8 cellular contexts compared by ENCODE assay signal in the genomic region with DNA sequence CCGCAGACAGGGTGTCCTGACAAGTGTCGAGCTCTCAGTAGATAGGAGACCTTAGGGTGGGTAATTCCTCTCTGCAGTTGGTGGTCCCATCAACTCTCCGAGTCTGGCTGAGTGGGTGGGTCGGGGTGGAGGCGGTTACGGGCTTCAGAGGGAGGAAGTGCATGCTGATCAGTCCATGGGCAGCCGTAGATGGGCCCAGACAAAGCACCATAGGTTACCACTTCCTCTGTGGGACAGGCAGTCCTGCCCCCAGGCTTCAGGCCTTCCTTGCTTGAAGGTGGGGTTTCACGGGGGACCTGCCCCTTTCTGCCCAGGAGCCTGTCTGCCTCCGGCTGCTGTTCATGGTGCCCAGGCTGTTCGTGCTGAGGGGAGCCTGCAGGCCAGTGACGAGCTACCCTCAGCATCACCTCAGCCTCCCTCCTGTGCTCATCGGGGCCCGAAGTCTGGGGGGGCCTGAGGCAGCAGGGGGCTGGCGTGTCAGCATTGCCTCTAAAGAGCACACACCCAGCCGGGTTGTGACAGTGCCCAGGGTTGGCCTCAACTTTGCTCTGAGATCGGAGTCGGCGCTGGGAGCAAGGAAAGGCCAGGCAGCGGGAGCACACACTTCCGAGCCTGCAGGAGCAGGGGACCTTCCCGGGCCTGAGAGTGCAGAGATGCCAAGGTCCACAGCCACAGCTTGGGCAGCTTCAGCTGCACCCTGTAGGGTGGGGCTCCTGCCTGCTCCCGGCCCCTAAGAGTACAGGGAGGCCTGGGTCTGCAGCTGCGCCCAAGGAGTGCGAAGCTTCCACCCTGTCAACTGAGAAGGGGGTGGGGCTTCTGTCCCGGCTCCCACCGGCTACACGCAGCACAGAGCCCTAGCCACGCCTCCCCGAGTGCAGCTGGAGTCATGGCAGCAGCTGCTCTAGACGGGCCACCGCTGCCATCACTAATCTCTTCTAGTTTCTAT.
DNase-seq lines count a peak whose midpoint lies in the region; ATAC-seq and TF ChIP-seq lines count a peak whose summit lies in the region.

No MANE protein-coding gene starts in this region.

- ATAC-seq in HG02798 (IDR thresholded peaks at IDR 0.05; ENCODE audit: poor library complexity, unreplicated experiment) (no peak), GM21528 (IDR thresholded peaks at IDR 0.05; ENCODE audit: low FRiP score, unreplicated experiment) (no peak)

- WGBS in mammary epithelial cell (ENCODE audit: low coverage, missing lambda C conversion rate) = 86% methylated on average over 23 of the region's 31 CpGs

- no peak overlapping the region for H3K9ac ChIP-seq in mammary epithelial cell (ENCODE audit: insufficient read depth, low read length)

- no peak overlapping the region for H3K4me2 ChIP-seq in mammary epithelial cell (ENCODE audit: insufficient read depth, low read depth, low read length)

- no peaks in the 10 kb centered on the region for H3K9me3 ChIP-seq in SJCRH30 (replicated peaks)
- H3K9me3 ChIP-seq in mammary epithelial cell (replicated peaks; ENCODE audit: insufficient read depth, low read length) = no peaks in the 10 kb centered on the region

- intact Hi-C loops in mammary epithelial cell (cut with micrococcal nuclease) = loop anchor here (5.0 kb wide), 2 partner anchors 68 to 223 kb away; no protein-coding TSS in a partner anchor

- dilution Hi-C loops in mammary epithelial cell (cut with HindIII; ENCODE audit: low sequenced_read_pairs) = no loop called here

- H3K27ac ChIP-seq in SJCRH30 = peak overlapping the region; percentile 63
- H3K27ac ChIP-seq in mammary epithelial cell (ENCODE audit: insufficient read depth, low read depth, low read length) = no peak overlapping the region

- H3K79me2 ChIP-seq in mammary epithelial cell (ENCODE audit: insufficient read depth, low read length) = no peaks in the 10 kb centered on the region

- DNase-seq in A172 (ENCODE audit: low spot score) (peak; percentile 18), M059J (ENCODE audit: low read depth) (peak; percentile 45), SJCRH30 (peak; percentile 99), medulla oblongata (ENCODE audit: extremely low spot score) (peak; percentile 32), GF-D8 (lab: John Stamatoyannopoulos, UW) (no peak), mammary epithelial cell (no peak)

- CTCF ChIA-PET in mammary epithelial cell (lab: Charles Lee; ENCODE audit: low non-redundant PET) = interaction anchor here (0.6 kb wide), 1 partner anchor 283 kb away, joined by 4 read pairs; no protein-coding TSS in a partner anchor

- no peak overlapping the region for H2AFZ ChIP-seq in mammary epithelial cell (ENCODE audit: low read depth, low read length)

- H3K27me3 ChIP-seq in SJCRH30 (no peaks in the 10 kb centered on the region), mammary epithelial cell (ENCODE audit: insufficient read depth, low read length) (no peaks in the 10 kb centered on the region)

- BruUV-seq in mammary epithelial cell (replicated peaks; lab: Mats Ljungman, UMichigan) = no TSS peak

- in situ Hi-C loops in mammary epithelial cell (cut with MboI; ENCODE audit: low sequenced_read_pairs in 2 of 2) = no loop called here

- H3K4me3 ChIP-seq in SJCRH30 (peak overlapping the region; percentile 51), mammary epithelial cell (replicated peaks in 1 of 3; ENCODE audit: insufficient read depth in 1 of 3, low read depth in 2 of 3, low read length in 3 of 3) (no peak overlapping the region)

- TF ChIP-seq CTCF in mammary epithelial cell (conservative IDR thresholded peaks at IDR 0.05 in 1 of 2, IDR thresholded peaks at IDR 0.05 in 1 of 2; ENCODE audit: extremely low read depth in 1 of 2, insufficient read depth in 1 of 2, low read depth in 1 of 2, low read length in 2 of 2) = no peak

- H4K20me1 ChIP-seq in mammary epithelial cell (ENCODE audit: insufficient read depth, low read length) = no peaks in the 10 kb centered on the region

- H3K36me3 ChIP-seq in SJCRH30 = no peaks in the 10 kb centered on the region
- H3K36me3 ChIP-seq in mammary epithelial cell (ENCODE audit: insufficient read depth, low read length) = no peaks in the 10 kb centered on the region

- H3K4me1 ChIP-seq in SJCRH30 (peaks cover 42% of the 10 kb centered on the region), mammary epithelial cell (ENCODE audit: insufficient read depth, low read length) (peaks cover 24% of the 10 kb centered on the region)

Comparison
In these comparisons a context has a peak if more than half of its experiments do, and no peak if none do; other contexts are left out.
1. DNase-seq: peak in A172 (single experiment), M059J (single experiment), SJCRH30 (2 of 2) and medulla oblongata (single experiment); none in GF-D8 (single experiment) and mammary epithelial cell (single experiment).